In the genomic region with DNA sequence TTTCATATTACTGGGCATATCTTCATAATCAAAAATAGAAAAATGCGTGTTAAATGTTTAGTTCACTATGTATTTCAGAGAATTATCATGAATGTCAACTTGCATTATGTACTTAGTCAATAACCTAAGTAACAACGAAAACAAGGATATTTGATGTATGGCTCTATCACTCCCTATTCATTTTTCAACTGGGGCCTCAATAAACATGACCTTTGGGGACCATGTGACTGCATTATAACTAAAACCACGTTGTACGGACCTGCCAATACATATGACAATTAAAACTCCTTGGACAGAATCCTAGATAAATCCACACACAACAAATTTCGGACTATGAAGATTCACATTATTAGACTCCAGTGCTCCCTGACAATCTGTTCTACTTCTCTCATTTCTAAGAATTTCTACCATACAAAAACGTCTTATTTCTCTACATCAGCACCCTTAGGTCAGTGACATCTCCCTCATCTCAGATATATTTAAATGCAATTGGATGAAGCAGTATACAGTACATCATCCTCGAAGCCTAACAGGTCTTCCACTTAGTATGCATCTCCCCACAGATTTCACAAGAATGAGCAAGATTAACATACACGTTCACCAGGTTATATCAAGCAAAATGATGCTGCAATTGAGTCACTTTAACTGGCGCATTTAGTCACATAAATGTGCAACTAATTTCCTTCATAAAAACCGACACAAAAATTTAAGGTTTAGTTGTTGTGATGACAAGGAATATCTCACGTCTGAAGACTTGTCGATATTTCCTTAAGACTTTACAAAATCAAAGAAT, we compare ENCODE assay signal across 8 cellular contexts. TPM values are rescaled to one million over a fixed set of nuclear protein-coding genes. Genes with fewer than 3 reads are reported as not detected.
DNase-seq lines count a peak whose midpoint lies in the region; ATAC-seq lines count a peak whose summit lies in the region.

No MANE protein-coding gene starts in this region.

- POLR2A ChIA-PET in activated CD4-positive, alpha-beta memory T cell treated with anti-CD3 and anti-CD28 coated beads, Interleukin-2, amount 10 ng/mL, durations not matched to agents 7 days and 5 days (lab: Charles Lee), result interaction anchor here (1.2 to 2.4 kb wide), 7 partner anchors 17 to 513 kb away, joined by 4 to 17 read pairs (median 10); a partner anchor contains a TSS

- CTCF ChIA-PET in activated CD4-positive, alpha-beta memory T cell treated with anti-CD3 and anti-CD28 coated beads, Interleukin-2, amount 10 ng/mL, durations not matched to agents 7 days and 5 days (lab: Charles Lee), result interaction anchor here (2.8 kb wide), 1 partner anchor 27 kb away, joined by 11 read pairs; a partner anchor contains a TSS

- H3K4me3 Mint-ChIP-seq in activated CD4-positive, alpha-beta memory T cell treated with anti-CD3 and anti-CD28 coated beads, Interleukin-2, amount 10 ng/mL, durations not matched to agents 7 days and 5 days, result peak overlapping the region; percentile 93
- peak overlapping the region; percentile 93 to 94 for H3K4me3 Mint-ChIP-seq in stimulated activated naive B cell treated with anti-CD40 and anti-IgM and Interleukin-4, amounts not matched to agents 10 μg/mL and 1 μg/mL and 100 μg/mL, for 72 hours

- peak overlapping the region; percentile 92 for H3K4me3 ChIP-seq in iPS-11a (ENCODE audit: low read depth, low read length)

- H3K9me3 Mint-ChIP-seq in activated CD4-positive, alpha-beta memory T cell treated with anti-CD3 and anti-CD28 coated beads, Interleukin-2, amount 10 ng/mL, durations not matched to agents 7 days and 5 days, result no peaks in the 10 kb centered on the region
- no peaks in the 10 kb centered on the region for H3K9me3 Mint-ChIP-seq in stimulated activated naive B cell treated with anti-CD40 and anti-IgM and Interleukin-4, amounts not matched to agents 10 μg/mL and 1 μg/mL and 100 μg/mL, for 72 hours

- ATAC-seq in stimulated activated naive B cell treated with anti-CD40 and anti-IgM and Interleukin-4, amounts not matched to agents 10 μg/mL and 1 μg/mL and 100 μg/mL, for 72 hours (replicated peaks), result no peak

- peak; percentile 40 for DNase-seq in SIG-M5 treated with dmso at 0.1 percent for 504 hours (lab: John Stamatoyannopoulos, UW; ENCODE audit: unreplicated experiment)
- no peak for DNase-seq in SIG-M5 (lab: John Stamatoyannopoulos, UW)
- no peak for DNase-seq in activated CD4-positive, alpha-beta memory T cell treated with anti-CD3 and anti-CD28 coated beads, Interleukin-2, amount 10 ng/mL, durations not matched to agents 7 days and 5 days
- no peak for DNase-seq in stimulated activated naive B cell treated with anti-CD40 and anti-IgM and Interleukin-4, amounts not matched to agents 10 μg/mL and 1 μg/mL and 100 μg/mL, for 72 hours
- no peak for DNase-seq in SW 1271 (lab: John Stamatoyannopoulos, UW)
- no peak for DNase-seq in DMS 273 treated with DMSO at 0.1 percent for 48 hours (lab: John Stamatoyannopoulos, UW)
- no peak for DNase-seq in NCI-H146 (lab: John Stamatoyannopoulos, UW)

- H3K27me3 Mint-ChIP-seq in activated CD4-positive, alpha-beta memory T cell treated with anti-CD3 and anti-CD28 coated beads, Interleukin-2, amount 10 ng/mL, durations not matched to agents 7 days and 5 days, result no peaks in the 10 kb centered on the region
- H3K27me3 Mint-ChIP-seq in stimulated activated naive B cell treated with anti-CD40 and anti-IgM and Interleukin-4, amounts not matched to agents 10 μg/mL and 1 μg/mL and 100 μg/mL, for 72 hours, result no peaks in the 10 kb centered on the region

- peak overlapping the region; percentile 89 for H3K27ac Mint-ChIP-seq in activated CD4-positive, alpha-beta memory T cell treated with anti-CD3 and anti-CD28 coated beads, Interleukin-2, amount 10 ng/mL, durations not matched to agents 7 days and 5 days
- H3K27ac Mint-ChIP-seq in stimulated activated naive B cell treated with anti-CD40 and anti-IgM and Interleukin-4, amounts not matched to agents 10 μg/mL and 1 μg/mL and 100 μg/mL, for 72 hours, result peak overlapping the region; percentile 97

- peaks cover 60% of the 10 kb centered on the region for H3K4me1 Mint-ChIP-seq in activated CD4-positive, alpha-beta memory T cell treated with anti-CD3 and anti-CD28 coated beads, Interleukin-2, amount 10 ng/mL, durations not matched to agents 7 days and 5 days
- H3K4me1 Mint-ChIP-seq in stimulated activated naive B cell treated with anti-CD40 and anti-IgM and Interleukin-4, amounts not matched to agents 10 μg/mL and 1 μg/mL and 100 μg/mL, for 72 hours, result peaks cover 51 to 70% of the 10 kb centered on the region in 2 donors

- peaks cover 15% of the 10 kb centered on the region for H3K36me3 Mint-ChIP-seq in activated CD4-positive, alpha-beta memory T cell treated with anti-CD3 and anti-CD28 coated beads, Interleukin-2, amount 10 ng/mL, durations not matched to agents 7 days and 5 days (ENCODE audit: low read depth)
- H3K36me3 Mint-ChIP-seq in stimulated activated naive B cell treated with anti-CD40 and anti-IgM and Interleukin-4, amounts not matched to agents 10 μg/mL and 1 μg/mL and 100 μg/mL, for 72 hours, result peaks cover 8 to 24% of the 10 kb centered on the region in 2 donors

RNA-seq across cellular contexts. Expression of a gene that starts 1.5 kb away (rescaled TPM):
- 100 to 1,000 TPM; 159 to 170 TPM for total RNA-seq in activated CD4-positive, alpha-beta memory T cell treated with anti-CD3 and anti-CD28 coated beads, Interleukin-2, amount 10 ng/mL, durations not matched to agents 7 days and 5 days

RNA-seq across cellular contexts. Expression of a gene that starts 27.1 kb away (rescaled TPM):
- total RNA-seq in activated CD4-positive, alpha-beta memory T cell treated with anti-CD3 and anti-CD28 coated beads, Interleukin-2, amount 10 ng/mL, durations not matched to agents 7 days and 5 days, result 10 to 100 TPM; 57.2 to 58.0 TPM
